1 cellular context compared by ENCODE assay signal in the genomic region with DNA sequence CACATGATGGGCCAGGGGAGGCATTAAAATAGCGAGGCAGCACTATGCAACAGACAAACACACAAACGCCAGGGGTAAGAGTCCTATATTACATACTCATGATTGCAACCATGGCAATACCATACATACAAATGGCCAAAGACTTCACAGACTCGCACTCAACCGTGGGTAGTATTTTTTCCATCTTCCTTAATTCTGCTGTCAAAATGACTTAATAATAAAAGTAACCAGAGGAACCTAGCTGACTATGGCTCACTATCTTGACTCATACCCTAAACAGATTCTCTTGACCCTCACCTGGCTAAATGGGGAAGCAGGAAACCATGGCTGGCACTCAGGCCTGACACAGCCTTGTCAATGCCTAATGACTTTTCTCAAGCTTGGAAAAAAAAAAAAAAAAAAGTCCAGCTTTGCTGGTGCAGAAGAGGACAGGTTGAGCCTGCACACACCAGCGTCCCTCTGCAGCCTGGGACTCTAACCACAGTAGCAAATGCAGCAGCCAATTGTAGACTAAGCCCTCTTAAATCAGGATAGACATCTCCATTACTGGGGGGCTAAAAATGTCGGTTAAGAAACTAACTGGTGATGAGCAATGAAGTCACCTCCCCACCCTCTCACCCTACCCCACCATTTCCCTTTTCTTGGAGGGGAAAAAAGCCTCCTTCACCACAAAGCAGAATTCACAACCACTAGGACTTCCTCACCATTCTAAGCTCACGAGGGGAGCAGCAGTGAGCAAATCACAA.
TF ChIP-seq lines count a peak whose summit lies in the region.

No MANE protein-coding gene starts in this region.

TF ChIP-seq in GM12878, 131 proteins besides CTCF, POLR2A, EP300 and RAD21 (continues in another document):
- TF ChIP-seq STAT3 (IDR thresholded peaks at IDR 0.05; ENCODE audit: low read depth, low read length) (no peak), CBFB (IDR thresholded peaks at IDR 0.05; ENCODE audit: low read depth) (no peak), LARP7 (IDR thresholded peaks at IDR 0.05) (no peak), NFYA (IDR thresholded peaks at IDR 0.05; ENCODE audit: borderline replicate concordance, low read depth, low read length) (no peak), SMAD1 (IDR thresholded peaks at IDR 0.05; ENCODE audit: low read depth, partially characterized antibody) (no peak), MYB (IDR thresholded peaks at IDR 0.05; ENCODE audit: borderline replicate concordance, low read depth, low read length) (no peak), BHLHE40 (IDR thresholded peaks at IDR 0.05; ENCODE audit: borderline replicate concordance in 1 of 2, low read depth in 2 of 2, low read length in 1 of 2) (no peak; a peak in 1 of 4 replicates), NR2C1 (IDR thresholded peaks at IDR 0.05) (no peak), SMAD5 (IDR thresholded peaks at IDR 0.05; ENCODE audit: low read depth) (no peak), ZNF24 (IDR thresholded peaks at IDR 0.05) (no peak), FOXM1 (IDR thresholded peaks at IDR 0.05; ENCODE audit: low read depth, low read length) (peak; percentile 70), CREM (IDR thresholded peaks at IDR 0.05; ENCODE audit: low read depth) (no peak), CHD2 (IDR thresholded peaks at IDR 0.05; ENCODE audit: borderline replicate concordance, low read depth, low read length) (no peak), ZZZ3 (IDR thresholded peaks at IDR 0.05; ENCODE audit: control insufficient read depth, insufficient read length, low read depth) (no peak), IKZF2 (IDR thresholded peaks at IDR 0.05) (peak; percentile 50 to 60), RUNX3 (IDR thresholded peaks at IDR 0.05; ENCODE audit: low read length) (peak; percentile 92), CREB1 (IDR thresholded peaks at IDR 0.05; ENCODE audit: low read depth) (0 out of 2 replicates have a peak, but pooled peaks have one; percentile 18), SIX5 (IDR thresholded peaks at IDR 0.05; ENCODE audit: low read depth, low read length, severe bottlenecking) (no peak), EED (IDR thresholded peaks at IDR 0.05; ENCODE audit: low read depth) (peak; percentile 75), FOXK2 (IDR thresholded peaks at IDR 0.05) (no peak), WRNIP1 (IDR thresholded peaks at IDR 0.05; ENCODE audit: borderline replicate concordance, low read depth, low read length) (no peak), SPI1 (IDR thresholded peaks at IDR 0.05; ENCODE audit: borderline replicate concordance, insufficient read depth, low read depth, low read length) (peak; percentile 72), NBN (IDR thresholded peaks at IDR 0.05) (peak; percentile 52; the same call in 1 of the 2 replicates), PAX5 (IDR thresholded peaks at IDR 0.05; ENCODE audit: borderline replicate concordance, low read depth, low read length) (no peak), ATF7 (IDR thresholded peaks at IDR 0.05; ENCODE audit: low read depth) (peak; percentile 70; the same call in 1 of the 2 replicates), CBX5 (IDR thresholded peaks at IDR 0.05; ENCODE audit: low read depth) (0 out of 2 replicates have a peak, but pooled peaks have one; percentile 37), HDAC6 (IDR thresholded peaks at IDR 0.05; ENCODE audit: unreplicated experiment) (no peak), ZNF274 (IDR thresholded peaks at IDR 0.05; ENCODE audit: insufficient read depth, insufficient read length) (no peak), KDM1A (IDR thresholded peaks at IDR 0.05; ENCODE audit: borderline replicate concordance) (no peak), MTA3 (IDR thresholded peaks at IDR 0.05; ENCODE audit: borderline replicate concordance, low read length) (0 out of 2 replicates have a peak, but pooled peaks have one; percentile 29), DPF2 (IDR thresholded peaks at IDR 0.05) (no peak), BCL11A (IDR thresholded peaks at IDR 0.05; ENCODE audit: low read depth, low read length) (0 out of 2 replicates have a peak, but pooled peaks have one; percentile 11), POLR2AphosphoS5 (IDR thresholded peaks at IDR 0.05; ENCODE audit: low read length) (no peak), RAD51 (IDR thresholded peaks at IDR 0.05) (no peak), SREBF1 (IDR thresholded peaks at IDR 0.05; ENCODE audit: low read length) (no peak), RFX5 (IDR thresholded peaks at IDR 0.05; ENCODE audit: low read depth, low read length) (no peak), CHD1 (IDR thresholded peaks at IDR 0.05; ENCODE audit: low read depth, low read length) (no peak), SUPT20H (IDR thresholded peaks at IDR 0.05; ENCODE audit: borderline replicate concordance, control insufficient read depth, low read depth, low read length) (no peak), IRF4 (IDR thresholded peaks at IDR 0.05; ENCODE audit: low read depth, low read length) (no peak), RELA (IDR thresholded peaks at IDR 0.05; ENCODE audit: borderline replicate concordance, partially characterized antibody) (no peak), TCF7 (IDR thresholded peaks at IDR 0.05; ENCODE audit: borderline replicate concordance) (no peak), BRCA1 (IDR thresholded peaks at IDR 0.05; ENCODE audit: low read depth, low read length) (no peak)
- TF ChIP-seq, protein P1, sequence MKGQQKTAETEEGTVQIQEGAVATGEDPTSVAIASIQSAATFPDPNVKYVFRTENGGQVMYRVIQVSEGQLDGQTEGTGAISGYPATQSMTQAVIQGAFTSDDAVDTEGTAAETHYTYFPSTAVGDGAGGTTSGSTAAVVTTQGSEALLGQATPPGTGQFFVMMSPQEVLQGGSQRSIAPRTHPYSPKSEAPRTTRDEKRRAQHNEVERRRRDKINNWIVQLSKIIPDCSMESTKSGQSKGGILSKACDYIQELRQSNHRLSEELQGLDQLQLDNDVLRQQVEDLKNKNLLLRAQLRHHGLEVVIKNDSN (IDR thresholded peaks at IDR 0.05; ENCODE audit: borderline replicate concordance, extremely low read length, insufficient read depth, low read depth, low read length): no peak
- TF ChIP-seq, protein P2, sequence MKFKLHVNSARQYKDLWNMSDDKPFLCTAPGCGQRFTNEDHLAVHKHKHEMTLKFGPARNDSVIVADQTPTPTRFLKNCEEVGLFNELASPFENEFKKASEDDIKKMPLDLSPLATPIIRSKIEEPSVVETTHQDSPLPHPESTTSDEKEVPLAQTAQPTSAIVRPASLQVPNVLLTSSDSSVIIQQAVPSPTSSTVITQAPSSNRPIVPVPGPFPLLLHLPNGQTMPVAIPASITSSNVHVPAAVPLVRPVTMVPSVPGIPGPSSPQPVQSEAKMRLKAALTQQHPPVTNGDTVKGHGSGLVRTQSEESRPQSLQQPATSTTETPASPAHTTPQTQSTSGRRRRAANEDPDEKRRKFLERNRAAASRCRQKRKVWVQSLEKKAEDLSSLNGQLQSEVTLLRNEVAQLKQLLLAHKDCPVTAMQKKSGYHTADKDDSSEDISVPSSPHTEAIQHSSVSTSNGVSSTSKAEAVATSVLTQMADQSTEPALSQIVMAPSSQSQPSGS (IDR thresholded peaks at IDR 0.05; ENCODE audit: low read length): peak; percentile 38; the same call in 1 of the 2 replicates
- TF ChIP-seq, protein P3, sequence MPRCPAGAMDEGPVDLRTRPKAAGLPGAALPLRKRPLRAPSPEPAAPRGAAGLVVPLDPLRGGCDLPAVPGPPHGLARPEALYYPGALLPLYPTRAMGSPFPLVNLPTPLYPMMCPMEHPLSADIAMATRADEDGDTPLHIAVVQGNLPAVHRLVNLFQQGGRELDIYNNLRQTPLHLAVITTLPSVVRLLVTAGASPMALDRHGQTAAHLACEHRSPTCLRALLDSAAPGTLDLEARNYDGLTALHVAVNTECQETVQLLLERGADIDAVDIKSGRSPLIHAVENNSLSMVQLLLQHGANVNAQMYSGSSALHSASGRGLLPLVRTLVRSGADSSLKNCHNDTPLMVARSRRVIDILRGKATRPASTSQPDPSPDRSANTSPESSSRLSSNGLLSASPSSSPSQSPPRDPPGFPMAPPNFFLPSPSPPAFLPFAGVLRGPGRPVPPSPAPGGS (IDR thresholded peaks at IDR 0.05; ENCODE audit: borderline replicate concordance, insufficient read depth, low read depth, low read length, poor library complexity, severe bottlenecking): no peak
- TF ChIP-seq, protein P4, sequence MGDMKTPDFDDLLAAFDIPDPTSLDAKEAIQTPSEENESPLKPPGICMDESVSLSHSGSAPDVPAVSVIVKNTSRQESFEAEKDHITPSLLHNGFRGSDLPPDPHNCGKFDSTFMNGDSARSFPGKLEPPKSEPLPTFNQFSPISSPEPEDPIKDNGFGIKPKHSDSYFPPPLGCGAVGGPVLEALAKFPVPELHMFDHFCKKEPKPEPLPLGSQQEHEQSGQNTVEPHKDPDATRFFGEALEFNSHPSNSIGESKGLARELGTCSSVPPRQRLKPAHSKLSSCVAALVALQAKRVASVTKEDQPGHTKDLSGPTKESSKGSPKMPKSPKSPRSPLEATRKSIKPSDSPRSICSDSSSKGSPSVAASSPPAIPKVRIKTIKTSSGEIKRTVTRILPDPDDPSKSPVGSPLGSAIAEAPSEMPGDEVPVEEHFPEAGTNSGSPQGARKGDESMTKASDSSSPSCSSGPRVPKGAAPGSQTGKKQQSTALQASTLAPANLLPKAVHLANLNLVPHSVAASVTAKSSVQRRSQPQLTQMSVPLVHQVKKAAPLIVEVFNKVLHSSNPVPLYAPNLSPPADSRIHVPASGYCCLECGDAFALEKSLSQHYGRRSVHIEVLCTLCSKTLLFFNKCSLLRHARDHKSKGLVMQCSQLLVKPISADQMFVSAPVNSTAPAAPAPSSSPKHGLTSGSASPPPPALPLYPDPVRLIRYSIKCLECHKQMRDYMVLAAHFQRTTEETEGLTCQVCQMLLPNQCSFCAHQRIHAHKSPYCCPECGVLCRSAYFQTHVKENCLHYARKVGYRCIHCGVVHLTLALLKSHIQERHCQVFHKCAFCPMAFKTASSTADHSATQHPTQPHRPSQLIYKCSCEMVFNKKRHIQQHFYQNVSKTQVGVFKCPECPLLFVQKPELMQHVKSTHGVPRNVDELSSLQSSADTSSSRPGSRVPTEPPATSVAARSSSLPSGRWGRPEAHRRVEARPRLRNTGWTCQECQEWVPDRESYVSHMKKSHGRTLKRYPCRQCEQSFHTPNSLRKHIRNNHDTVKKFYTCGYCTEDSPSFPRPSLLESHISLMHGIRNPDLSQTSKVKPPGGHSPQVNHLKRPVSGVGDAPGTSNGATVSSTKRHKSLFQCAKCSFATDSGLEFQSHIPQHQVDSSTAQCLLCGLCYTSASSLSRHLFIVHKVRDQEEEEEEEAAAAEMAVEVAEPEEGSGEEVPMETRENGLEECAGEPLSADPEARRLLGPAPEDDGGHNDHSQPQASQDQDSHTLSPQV (IDR thresholded peaks at IDR 0.05): no peak
- TF ChIP-seq, protein P5, sequence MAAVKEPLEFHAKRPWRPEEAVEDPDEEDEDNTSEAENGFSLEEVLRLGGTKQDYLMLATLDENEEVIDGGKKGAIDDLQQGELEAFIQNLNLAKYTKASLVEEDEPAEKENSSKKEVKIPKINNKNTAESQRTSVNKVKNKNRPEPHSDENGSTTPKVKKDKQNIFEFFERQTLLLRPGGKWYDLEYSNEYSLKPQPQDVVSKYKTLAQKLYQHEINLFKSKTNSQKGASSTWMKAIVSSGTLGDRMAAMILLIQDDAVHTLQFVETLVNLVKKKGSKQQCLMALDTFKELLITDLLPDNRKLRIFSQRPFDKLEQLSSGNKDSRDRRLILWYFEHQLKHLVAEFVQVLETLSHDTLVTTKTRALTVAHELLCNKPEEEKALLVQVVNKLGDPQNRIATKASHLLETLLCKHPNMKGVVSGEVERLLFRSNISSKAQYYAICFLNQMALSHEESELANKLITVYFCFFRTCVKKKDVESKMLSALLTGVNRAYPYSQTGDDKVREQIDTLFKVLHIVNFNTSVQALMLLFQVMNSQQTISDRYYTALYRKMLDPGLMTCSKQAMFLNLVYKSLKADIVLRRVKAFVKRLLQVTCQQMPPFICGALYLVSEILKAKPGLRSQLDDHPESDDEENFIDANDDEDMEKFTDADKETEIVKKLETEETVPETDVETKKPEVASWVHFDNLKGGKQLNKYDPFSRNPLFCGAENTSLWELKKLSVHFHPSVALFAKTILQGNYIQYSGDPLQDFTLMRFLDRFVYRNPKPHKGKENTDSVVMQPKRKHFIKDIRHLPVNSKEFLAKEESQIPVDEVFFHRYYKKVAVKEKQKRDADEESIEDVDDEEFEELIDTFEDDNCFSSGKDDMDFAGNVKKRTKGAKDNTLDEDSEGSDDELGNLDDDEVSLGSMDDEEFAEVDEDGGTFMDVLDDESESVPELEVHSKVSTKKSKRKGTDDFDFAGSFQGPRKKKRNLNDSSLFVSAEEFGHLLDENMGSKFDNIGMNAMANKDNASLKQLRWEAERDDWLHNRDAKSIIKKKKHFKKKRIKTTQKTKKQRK (IDR thresholded peaks at IDR 0.05; ENCODE audit: low read depth, low read length): no peak
- TF ChIP-seq, protein P6, sequence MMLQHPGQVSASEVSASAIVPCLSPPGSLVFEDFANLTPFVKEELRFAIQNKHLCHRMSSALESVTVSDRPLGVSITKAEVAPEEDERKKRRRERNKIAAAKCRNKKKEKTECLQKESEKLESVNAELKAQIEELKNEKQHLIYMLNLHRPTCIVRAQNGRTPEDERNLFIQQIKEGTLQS (IDR thresholded peaks at IDR 0.05; ENCODE audit: borderline replicate concordance, extremely low read depth, low read depth, low read length): no peak
- TF ChIP-seq, protein P7, sequence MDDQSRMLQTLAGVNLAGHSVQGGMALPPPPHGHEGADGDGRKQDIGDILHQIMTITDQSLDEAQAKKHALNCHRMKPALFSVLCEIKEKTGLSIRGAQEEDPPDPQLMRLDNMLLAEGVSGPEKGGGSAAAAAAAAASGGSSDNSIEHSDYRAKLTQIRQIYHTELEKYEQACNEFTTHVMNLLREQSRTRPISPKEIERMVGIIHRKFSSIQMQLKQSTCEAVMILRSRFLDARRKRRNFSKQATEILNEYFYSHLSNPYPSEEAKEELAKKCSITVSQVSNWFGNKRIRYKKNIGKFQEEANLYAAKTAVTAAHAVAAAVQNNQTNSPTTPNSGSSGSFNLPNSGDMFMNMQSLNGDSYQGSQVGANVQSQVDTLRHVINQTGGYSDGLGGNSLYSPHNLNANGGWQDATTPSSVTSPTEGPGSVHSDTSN (IDR thresholded peaks at IDR 0.05; ENCODE audit: insufficient replicate concordance, low read depth, low read length): no peak
- TF ChIP-seq, protein P8, sequence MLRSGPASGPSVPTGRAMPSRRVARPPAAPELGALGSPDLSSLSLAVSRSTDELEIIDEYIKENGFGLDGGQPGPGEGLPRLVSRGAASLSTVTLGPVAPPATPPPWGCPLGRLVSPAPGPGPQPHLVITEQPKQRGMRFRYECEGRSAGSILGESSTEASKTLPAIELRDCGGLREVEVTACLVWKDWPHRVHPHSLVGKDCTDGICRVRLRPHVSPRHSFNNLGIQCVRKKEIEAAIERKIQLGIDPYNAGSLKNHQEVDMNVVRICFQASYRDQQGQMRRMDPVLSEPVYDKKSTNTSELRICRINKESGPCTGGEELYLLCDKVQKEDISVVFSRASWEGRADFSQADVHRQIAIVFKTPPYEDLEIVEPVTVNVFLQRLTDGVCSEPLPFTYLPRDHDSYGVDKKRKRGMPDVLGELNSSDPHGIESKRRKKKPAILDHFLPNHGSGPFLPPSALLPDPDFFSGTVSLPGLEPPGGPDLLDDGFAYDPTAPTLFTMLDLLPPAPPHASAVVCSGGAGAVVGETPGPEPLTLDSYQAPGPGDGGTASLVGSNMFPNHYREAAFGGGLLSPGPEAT (IDR thresholded peaks at IDR 0.05; ENCODE audit: low read depth): peak; percentile 56; the same call in 1 of the 2 replicates
